Comparison of ENCODE assay signal across 9 cellular contexts in the genomic region with DNA sequence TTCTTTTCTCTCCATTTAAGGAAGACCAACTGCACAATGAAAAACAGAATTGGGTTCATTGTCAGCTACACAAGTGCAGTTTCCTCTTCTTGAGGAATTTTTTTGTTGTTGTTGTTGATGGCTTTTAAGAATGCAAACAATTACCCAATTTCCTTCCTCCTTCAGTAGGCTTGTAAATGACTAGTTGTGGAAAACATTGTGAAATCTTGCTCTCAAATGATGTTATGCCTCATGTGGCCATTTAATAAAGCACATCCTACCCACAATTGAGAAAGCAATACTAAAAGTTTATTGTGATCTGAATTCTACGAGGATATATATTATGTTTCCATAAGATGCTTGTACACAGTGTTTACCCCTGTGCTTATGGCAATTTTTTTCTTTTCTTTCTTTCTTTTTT.
DNase-seq lines count a peak whose midpoint lies in the region; ATAC-seq and TF ChIP-seq lines count a peak whose summit lies in the region.
"Had no signal": no experiment of that assay in that cellular context is flagged by ENCODE, and none has a peak within 500 bp of the region (broad histone marks: within the 10 kb centered on the region; RNA-seq: fewer than 3 reads in every experiment).

No MANE protein-coding gene starts in this region.

- H3K9me3 Mint-ChIP-seq in activated CD4-positive, alpha-beta T cell treated with anti-CD3 and anti-CD28 coated beads, Interleukin-2, amount 10 ng/mL, durations not matched to agents 24 days and 14 days, result peaks cover 12% of the 10 kb centered on the region
- H3K9me3 Mint-ChIP-seq: activated B cell treated with CpG ODN at 0.5 μM for 24 hours had no signal

- H3K36me3 ChIP-seq in BJ (ENCODE audit: control insufficient read depth, insufficient read depth, low read length), result no peaks in the 10 kb centered on the region

- H3K4me3 ChIP-seq in BJ (ENCODE audit: low read depth, low read length), result no peak overlapping the region

- H3K27ac Mint-ChIP-seq in activated CD4-positive, alpha-beta T cell treated with anti-CD3 and anti-CD28 coated beads, Interleukin-2, amount 10 ng/mL, durations not matched to agents 24 days and 14 days, result no peak overlapping the region
- H3K27ac Mint-ChIP-seq: activated B cell treated with CpG ODN at 0.5 μM for 24 hours had no signal

- DNase-seq in BJ (ENCODE audit: low read depth), result no peak
- peak; percentile 37 for DNase-seq in SIG-M5 (lab: John Stamatoyannopoulos, UW)
- DNase-seq in iris pigment epithelial cell (ENCODE audit: low read depth), result peak; percentile 71
- DNase-seq in NCI-H526 (lab: John Stamatoyannopoulos, UW), result no peak
- no peak for DNase-seq in activated effector memory CD4-positive, alpha-beta T cell treated with Interleukin-2 at 50 U/mL for 16 hours
- no peak for DNase-seq in activated CD4-positive, alpha-beta T cell treated with anti-CD3 and anti-CD28 coated beads, Interleukin-2, amount 10 ng/mL, durations not matched to agents 24 days and 14 days
- DNase-seq: activated B cell treated with CpG ODN at 0.5 μM for 24 hours had no signal

- CTCF ChIA-PET in BJ (lab: Yijun Ruan, JAX), result no interaction called here

- H3K27me3 ChIP-seq in BJ (ENCODE audit: control insufficient read depth, insufficient read depth, low read length), result no peaks in the 10 kb centered on the region

- POLR2A ChIA-PET in BJ (lab: Charles Lee), result no interaction called here

- peak; percentile 18; the same call in 1 of the 2 replicates for TF ChIP-seq CTCF in BJ (IDR thresholded peaks at IDR 0.05; ENCODE audit: insufficient read depth, low read depth, low read length)

- intact Hi-C loops in activated CD4-positive, alpha-beta T cell treated with anti-CD3 and anti-CD28 coated beads, Interleukin-2, amount 10 ng/mL, durations not matched to agents 24 days and 14 days (cut with micrococcal nuclease), result no loop called here

- H3K4me3 Mint-ChIP-seq in activated CD4-positive, alpha-beta T cell treated with anti-CD3 and anti-CD28 coated beads, Interleukin-2, amount 10 ng/mL, durations not matched to agents 24 days and 14 days, result no peak overlapping the region
- H3K4me3 Mint-ChIP-seq: activated B cell treated with CpG ODN at 0.5 μM for 24 hours had no signal

- peak; percentile 57 for ATAC-seq in HG02798 (IDR thresholded peaks at IDR 0.05; ENCODE audit: poor library complexity, unreplicated experiment)
- no peak for ATAC-seq in activated CD4-positive, CD25-positive, alpha-beta regulatory T cell treated with anti-CD3 and anti-CD28 coated beads, Interleukin-2, amount 50 U/mL, for 24 hours

- H3K36me3 Mint-ChIP-seq in activated CD4-positive, alpha-beta T cell treated with anti-CD3 and anti-CD28 coated beads, Interleukin-2, amount 10 ng/mL, durations not matched to agents 24 days and 14 days (ENCODE audit: low read depth), result no peaks in the 10 kb centered on the region

- peaks cover 7% of the 10 kb centered on the region for H3K27me3 Mint-ChIP-seq in activated CD4-positive, alpha-beta T cell treated with anti-CD3 and anti-CD28 coated beads, Interleukin-2, amount 10 ng/mL, durations not matched to agents 24 days and 14 days
- H3K27me3 Mint-ChIP-seq: activated B cell treated with CpG ODN at 0.5 μM for 24 hours had no signal

- peaks cover 2% of the 10 kb centered on the region for H3K4me1 Mint-ChIP-seq in activated CD4-positive, alpha-beta T cell treated with anti-CD3 and anti-CD28 coated beads, Interleukin-2, amount 10 ng/mL, durations not matched to agents 24 days and 14 days
- H3K4me1 Mint-ChIP-seq: activated B cell treated with CpG ODN at 0.5 μM for 24 hours had no signal

Comparison
In these comparisons a context has a peak if more than half of its experiments do, and no peak if none do; other contexts are left out.
1. DNase-seq: peak in SIG-M5 (single experiment) and iris pigment epithelial cell (single experiment); none in BJ (single experiment), NCI-H526 (0 of 2), activated effector memory CD4-positive, alpha-beta T cell treated with Interleukin-2 at 50 U/mL for 16 hours (single experiment) and activated CD4-positive, alpha-beta T cell treated with anti-CD3 and anti-CD28 coated beads, Interleukin-2, amount 10 ng/mL, durations not matched to agents 24 days and 14 days (single experiment).